In genomic region chr12:6310771-6311610, GRCh38 we compare ENCODE assay signal across 10 cellular contexts. TPM values are rescaled to one million over a fixed set of nuclear protein-coding genes. Genes with fewer than 3 reads are reported as not detected.
DNase-seq lines count a peak whose midpoint lies in the region; ATAC-seq and TF ChIP-seq lines count a peak whose summit lies in the region.
"Had no signal": no experiment of that assay in that cellular context is flagged by ENCODE, and none has a peak within 500 bp of the region (broad histone marks: within the 10 kb centered on the region; RNA-seq: fewer than 3 reads in every experiment).

No MANE protein-coding gene starts in this region.

- H3K79me2 ChIP-seq in GM23338 (replicated peaks; ENCODE audit: insufficient read depth) = no peaks in the 10 kb centered on the region

- WGBS in sigmoid colon, 2 donors = 5 to 18% methylated on average over 43 of the region's 43 CpGs

- peaks cover 19% of the 10 kb centered on the region for H3K27me3 Mint-ChIP-seq in GM23338 (ENCODE audit: insufficient read depth, low read depth, poor library complexity)
- H3K27me3 Mint-ChIP-seq in WTC11 (ENCODE audit: low read depth) = peaks cover 11% of the 10 kb centered on the region

- H2AFZ ChIP-seq in GM23338 = peak overlapping the region; percentile 78; the same call in 1 of the 2 replicates

- intact Hi-C loops in sigmoid colon (cut with DNase I) = no loop called here

- H3K9me3 Mint-ChIP-seq in GM23338 (no peaks in the 10 kb centered on the region), WTC11 (no peaks in the 10 kb centered on the region)

- ATAC-seq in GM23338 (peak; percentile 68), WTC11 (peak; percentile 69), HG02678 (IDR thresholded peaks at IDR 0.05; ENCODE audit: unreplicated experiment) (no peak), HG03565 (IDR thresholded peaks at IDR 0.05; ENCODE audit: unreplicated experiment) (no peak)

- CTCF ChIA-PET in WTC11 (lab: Charles Lee) = interaction anchor here (0.6 to 3.3 kb wide), 6 partner anchors 25 to 253 kb away, joined by 3 to 13 read pairs (median 3); partner anchors contain the start of gene TNFRSF1A

- peak overlapping the region; percentile 73 for H3K4me3 Mint-ChIP-seq in GM23338
- H3K4me3 Mint-ChIP-seq in WTC11 = peak overlapping the region; percentile 66

- H3K4me1 ChIP-seq in GM23338 (ENCODE audit: insufficient read depth) (peaks cover 22% of the 10 kb centered on the region), sigmoid colon (peaks cover 0 to 11% (median 10%) of the 10 kb centered on the region in 4 donors)

- H3K27ac Mint-ChIP-seq in GM23338 (no peak overlapping the region), WTC11 (no peak overlapping the region)

- DNase-seq in GM23338 (ENCODE audit: low spot score) (peak; percentile 88), WTC11 (ENCODE audit: low spot score) (peak; percentile 77), iPS-NIHi7 (ENCODE audit: extremely low spot score) (peak; percentile 78), sigmoid colon (peak; percentile 56), NCI-H2029 (lab: John Stamatoyannopoulos, UW) (no peak), NCI-H69 (lab: John Stamatoyannopoulos, UW) (no peak)
- DNase-seq: KBM-7, SIG-M5 had no signal

- H3K4me2 ChIP-seq in GM23338 = peak overlapping the region; percentile 92

- POLR2A ChIA-PET in WTC11 (lab: Charles Lee) = no interaction called here

- no peak for TF ChIP-seq POLR2A in sigmoid colon (IDR thresholded peaks at IDR 0.05)

- H3K9me3 ChIP-seq in sigmoid colon = no peaks in the 10 kb centered on the region

- H3K27ac ChIP-seq in GM23338 (ENCODE audit: low read depth) (0 out of 2 replicates have a peak overlapping the region, but pooled peaks have one; percentile 50), sigmoid colon (peak overlapping the region in 1 of 4 donors; percentile 47)

- H3K36me3 ChIP-seq in GM23338 (ENCODE audit: insufficient read depth) = no peaks in the 10 kb centered on the region; the same call in 1 of the 2 replicates
- no peaks in the 10 kb centered on the region for H3K36me3 ChIP-seq in sigmoid colon

- H3K4me3 ChIP-seq in GM23338 (peak overlapping the region; percentile 78), sigmoid colon (peak overlapping the region in 3 of 4 donors; percentile 28 to 38 (median 32))

- no peak for TF ChIP-seq EP300 in sigmoid colon (IDR thresholded peaks at IDR 0.05)

- TF ChIP-seq CTCF in GM23338 (conservative IDR thresholded peaks at IDR 0.05; ENCODE audit: low read depth in 2 of 2) (peak in 1 of 2 experiments; percentile 21; a peak in 1 of 4 replicates), WTC11 (IDR thresholded peaks at IDR 0.05) (no peak), sigmoid colon (IDR thresholded peaks at IDR 0.05) (no peak)

- H3K4me1 Mint-ChIP-seq in GM23338 (peaks cover 30% of the 10 kb centered on the region), WTC11 (peaks cover 23% of the 10 kb centered on the region)

- H3K36me3 Mint-ChIP-seq in GM23338 (ENCODE audit: low read depth) (peaks cover 19% of the 10 kb centered on the region), WTC11 (peaks cover 21% of the 10 kb centered on the region)

- H3K9me2 ChIP-seq in GM23338 (ENCODE audit: insufficient read depth) = no peaks in the 10 kb centered on the region

- H3F3A ChIP-seq in GM23338 (replicated peaks; ENCODE audit: low read depth) = 0 out of 2 replicates have a peak, but pooled peaks cover 2% of the 10 kb centered on the region

- H3K27me3 ChIP-seq in GM23338 (ENCODE audit: insufficient read depth) (peaks cover 14% of the 10 kb centered on the region), sigmoid colon (peaks cover 12 to 18% (median 12%) of the 10 kb centered on the region in 3 donors)

- no peaks in the 10 kb centered on the region for H4K20me1 ChIP-seq in GM23338 (replicated peaks; ENCODE audit: insufficient read depth)

TF ChIP-seq in GM23338, 12 proteins besides CTCF, POLR2A, EP300 and RAD21 (continues in another document):
- TF ChIP-seq POLR2AphosphoS5 (IDR thresholded peaks at IDR 0.05; ENCODE audit: low read depth) (peak; percentile 52), STAT1 (IDR thresholded peaks at IDR 0.05; ENCODE audit: unreplicated experiment) (no peak), EZH2 (IDR thresholded peaks at IDR 0.05; ENCODE audit: low read depth, unreplicated experiment) (no peak), JUNB (IDR thresholded peaks at IDR 0.05; ENCODE audit: unreplicated experiment) (no peak), ETS1 (IDR thresholded peaks at IDR 0.05) (no peak), ZNF114 (CRISPR knock-in tag; IDR thresholded peaks at IDR 0.05) (no peak)

TF ChIP-seq in WTC11, 78 proteins besides CTCF, POLR2A, EP300 and RAD21 (continues in another document):
- TF ChIP-seq PRDM15 (CRISPR knock-in tag; IDR thresholded peaks at IDR 0.05) (peak; percentile 27; the same call in 1 of the 2 replicates), ZNF512 (CRISPR knock-in tag; IDR thresholded peaks at IDR 0.05; ENCODE audit: borderline replicate concordance) (no peak), ZNF281 (CRISPR knock-in tag; IDR thresholded peaks at IDR 0.05) (no peak)

RNA-seq across cellular contexts. Expression of gene PLEKHG6, which starts 0.5 kb away (rescaled TPM):
- total RNA-seq in GM23338 (2014; rRNA removed; shearing (Covaris generic)) = 21.3 and 174 TPM in 2 replicates
- polyA plus RNA-seq in GM23338 (2016; fragmentation: Nextera tagmentation; extraction: Ambion mirVana) (15.7 and 18.0 TPM in 2 replicates), sigmoid colon (100 to 1,000 TPM in 1 of 3 donors, 10 to 100 TPM in 2; 61.3 to 146 (median 93.6) TPM)
- total RNA-seq in WTC11 (2021) (36.8 to 46.4 TPM (median 38.4 TPM) in 3 replicates), sigmoid colon (1 to 10 TPM in 1 of 4 donors, under 1 TPM in 1, not detected in 2; 0.99 to 2.5 TPM)

RNA-seq across cellular contexts. Expression of gene TNFRSF1A, which starts 30.9 kb away (rescaled TPM):
- total RNA-seq in GM23338 (2014; rRNA removed; shearing (Covaris generic)) = 36.7 and 43.4 TPM in 2 replicates
- polyA plus RNA-seq in GM23338 (2016; fragmentation: Nextera tagmentation; extraction: Ambion mirVana) (24.3 and 28.5 TPM in 2 replicates), sigmoid colon (100 to 1,000 TPM in 1 of 3 donors, 10 to 100 TPM in 2; 31.7 to 107 (median 74.5) TPM)
- total RNA-seq in WTC11 (2021) (32.3 to 44.1 TPM (median 32.4 TPM) in 3 replicates), sigmoid colon (100 to 1,000 TPM; 135 to 191 (median 176) TPM)

Comparison
In these comparisons a context has a peak if more than half of its experiments do, and no peak if none do; other contexts are left out.
1. ATAC-seq: peak in GM23338 (single experiment) and WTC11 (single experiment); none in HG02678 (single experiment) and HG03565 (single experiment).
2. DNase-seq: peak in GM23338 (single experiment), WTC11 (single experiment), iPS-NIHi7 (single experiment) and sigmoid colon (single experiment); none in NCI-H2029 (single experiment) and NCI-H69 (single experiment).